10 cellular contexts compared by ENCODE assay signal in the genomic region with DNA sequence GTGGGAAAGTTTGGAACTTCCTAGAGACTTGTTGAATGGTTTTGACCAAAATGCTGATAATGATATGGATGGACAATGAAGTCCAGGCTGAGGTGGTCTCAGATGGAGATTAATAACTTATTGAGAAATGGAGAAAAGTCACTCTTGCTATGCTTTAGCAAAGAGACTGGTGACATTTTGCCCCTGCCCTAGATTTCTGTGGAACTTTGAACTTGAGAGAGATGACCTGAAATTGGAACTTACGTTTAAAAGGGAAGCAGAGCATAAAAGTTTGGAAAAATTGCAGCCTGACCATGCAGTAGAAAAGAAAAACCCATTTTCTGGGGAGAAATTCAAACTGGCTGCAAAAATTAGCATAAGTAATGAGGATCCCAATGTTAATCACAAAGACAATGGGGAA. TPM values are rescaled to one million over a fixed set of nuclear protein-coding genes. Genes with fewer than 3 reads are reported as not detected.
DNase-seq lines count a peak whose midpoint lies in the region; ATAC-seq and TF ChIP-seq lines count a peak whose summit lies in the region.
"Not testable (repeated sequence)": the region's sequence is repeated elsewhere in the genome, so short reads cannot be mapped to it uniquely, and the experiment has no call there.
"Had no signal": no experiment of that assay in that cellular context is flagged by ENCODE, and none has a peak within 500 bp of the region (broad histone marks: within the 10 kb centered on the region; RNA-seq: fewer than 3 reads in every experiment).

No MANE protein-coding gene starts in this region.

- not testable (repeated sequence) for H3K36me3 ChIP-seq in CD4-positive, alpha-beta memory T cell (ENCODE audit: insufficient read depth, low read length); lower lobe of right lung

- peak overlapping the region in 3 of 8 donors; percentile 27 to 58 (median 55) for H3K4me3 Mint-ChIP-seq in CD4-positive, alpha-beta memory T cell
- H3K4me3 Mint-ChIP-seq in T-helper 17 cell; activated CD4-positive, alpha-beta memory T cell treated with anti-CD3 and anti-CD28 coated beads, Interleukin-2, amount 10 ng/mL, durations not matched to agents 7 days and 5 days; activated naive CD8-positive, alpha-beta T cell treated with anti-CD3 and anti-CD28 coated beads for 36 hours; stimulated activated naive CD8-positive, alpha-beta T cell treated with anti-CD3 and anti-CD28 coated beads, Interleukin-15, Interleukin-2, amounts not matched to agents 100 ng/mL and 50 ng/mL, for 24 hours: not testable (repeated sequence)
- H3K4me3 Mint-ChIP-seq in activated T-helper 17 cell treated with anti-CD3 and anti-CD28 coated beads, Interleukin-2, amount 50 U/mL, for 72 hours = peak overlapping the region; percentile 15
- peak overlapping the region in 2 of 5 donors; percentile 30 to 42 for H3K4me3 Mint-ChIP-seq in immature natural killer cell

- H3K4me3 ChIP-seq in CD4-positive, alpha-beta memory T cell (ENCODE audit: low read length in 2 of 2); lower lobe of right lung: not testable (repeated sequence)

- not testable (repeated sequence) for ATAC-seq in T-helper 17 cell; activated T-helper 17 cell treated with anti-CD3 and anti-CD28 coated beads, Interleukin-2, amount 50 U/mL, for 72 hours (replicated peaks); lower lobe of right lung

- CTCF ChIA-PET in CD4-positive, alpha-beta memory T cell (lab: Charles Lee; ENCODE audit: partially characterized antibody) = interaction anchor here (1.2 to 2.5 kb wide), 2 partner anchors 16 to 102 kb away, joined by 4 to 18 read pairs; no protein-coding TSS in a partner anchor
- CTCF ChIA-PET in activated CD4-positive, alpha-beta memory T cell treated with anti-CD3 and anti-CD28 coated beads, Interleukin-2, amount 10 ng/mL, durations not matched to agents 7 days and 5 days (lab: Charles Lee) = interaction anchor here (1.4 kb wide), 2 partner anchors 59 to 67 kb away, joined by 3 to 5 read pairs; no protein-coding TSS in a partner anchor

- H3K27me3 Mint-ChIP-seq in CD4-positive, alpha-beta memory T cell; T-helper 17 cell; activated CD4-positive, alpha-beta memory T cell treated with anti-CD3 and anti-CD28 coated beads, Interleukin-2, amount 10 ng/mL, durations not matched to agents 7 days and 5 days; activated T-helper 17 cell treated with anti-CD3 and anti-CD28 coated beads, Interleukin-2, amount 50 U/mL, for 72 hours; activated naive CD8-positive, alpha-beta T cell treated with anti-CD3 and anti-CD28 coated beads for 36 hours; immature natural killer cell (ENCODE audit: low read depth in 3 of 3); stimulated activated naive CD8-positive, alpha-beta T cell treated with anti-CD3 and anti-CD28 coated beads, Interleukin-15, Interleukin-2, amounts not matched to agents 100 ng/mL and 50 ng/mL, for 24 hours: not testable (repeated sequence)

- not testable (repeated sequence) for DNase-seq in CD4-positive, alpha-beta memory T cell; T-helper 17 cell; activated CD4-positive, alpha-beta memory T cell treated with anti-CD3 and anti-CD28 coated beads, Interleukin-2, amount 10 ng/mL, durations not matched to agents 7 days and 5 days; activated naive CD8-positive, alpha-beta T cell treated with anti-CD3 and anti-CD28 coated beads for 36 hours; immature natural killer cell; lower lobe of right lung

- peaks cover 51 to 70% (median 63%) of the 10 kb centered on the region in 4 donors for H3K4me1 Mint-ChIP-seq in CD4-positive, alpha-beta memory T cell
- H3K4me1 Mint-ChIP-seq in T-helper 17 cell (peaks cover 40% of the 10 kb centered on the region), immature natural killer cell (peaks cover 65 to 75% of the 10 kb centered on the region in 2 donors)
- peaks cover 70% of the 10 kb centered on the region for H3K4me1 Mint-ChIP-seq in activated CD4-positive, alpha-beta memory T cell treated with anti-CD3 and anti-CD28 coated beads, Interleukin-2, amount 10 ng/mL, durations not matched to agents 7 days and 5 days
- peaks cover 57% of the 10 kb centered on the region for H3K4me1 Mint-ChIP-seq in activated T-helper 17 cell treated with anti-CD3 and anti-CD28 coated beads, Interleukin-2, amount 50 U/mL, for 72 hours
- H3K4me1 Mint-ChIP-seq in activated naive CD8-positive, alpha-beta T cell treated with anti-CD3 and anti-CD28 coated beads for 36 hours = peaks cover 65% of the 10 kb centered on the region
- peaks cover 69% of the 10 kb centered on the region for H3K4me1 Mint-ChIP-seq in stimulated activated naive CD8-positive, alpha-beta T cell treated with anti-CD3 and anti-CD28 coated beads, Interleukin-15, Interleukin-2, amounts not matched to agents 100 ng/mL and 50 ng/mL, for 24 hours (ENCODE audit: low read depth)

- not testable (repeated sequence) for H3K36me3 Mint-ChIP-seq in CD4-positive, alpha-beta memory T cell; T-helper 17 cell (ENCODE audit: low read depth); activated T-helper 17 cell treated with anti-CD3 and anti-CD28 coated beads, Interleukin-2, amount 50 U/mL, for 72 hours (ENCODE audit: low read depth); stimulated activated naive CD8-positive, alpha-beta T cell treated with anti-CD3 and anti-CD28 coated beads, Interleukin-15, Interleukin-2, amounts not matched to agents 100 ng/mL and 50 ng/mL, for 24 hours (ENCODE audit: low read depth)
- peaks cover 46% of the 10 kb centered on the region for H3K36me3 Mint-ChIP-seq in activated CD4-positive, alpha-beta memory T cell treated with anti-CD3 and anti-CD28 coated beads, Interleukin-2, amount 10 ng/mL, durations not matched to agents 7 days and 5 days (ENCODE audit: low read depth)
- H3K36me3 Mint-ChIP-seq in activated naive CD8-positive, alpha-beta T cell treated with anti-CD3 and anti-CD28 coated beads for 36 hours = peaks cover 41% of the 10 kb centered on the region
- H3K36me3 Mint-ChIP-seq in immature natural killer cell = peaks cover 0 to 21% (median 0%) of the 10 kb centered on the region in 3 donors

- not testable (repeated sequence) for H3K9me3 Mint-ChIP-seq in CD4-positive, alpha-beta memory T cell; activated T-helper 17 cell treated with anti-CD3 and anti-CD28 coated beads, Interleukin-2, amount 50 U/mL, for 72 hours; immature natural killer cell; stimulated activated naive CD8-positive, alpha-beta T cell treated with anti-CD3 and anti-CD28 coated beads, Interleukin-15, Interleukin-2, amounts not matched to agents 100 ng/mL and 50 ng/mL, for 24 hours
- peaks cover 27% of the 10 kb centered on the region for H3K9me3 Mint-ChIP-seq in activated CD4-positive, alpha-beta memory T cell treated with anti-CD3 and anti-CD28 coated beads, Interleukin-2, amount 10 ng/mL, durations not matched to agents 7 days and 5 days
- peaks cover 17% of the 10 kb centered on the region for H3K9me3 Mint-ChIP-seq in activated naive CD8-positive, alpha-beta T cell treated with anti-CD3 and anti-CD28 coated beads for 36 hours

- H3K27ac Mint-ChIP-seq in CD4-positive, alpha-beta memory T cell = peak overlapping the region in 6 of 7 donors; percentile 5 to 80 (median 44)
- peak overlapping the region; percentile 37 for H3K27ac Mint-ChIP-seq in T-helper 17 cell
- peak overlapping the region; percentile 91 for H3K27ac Mint-ChIP-seq in activated CD4-positive, alpha-beta memory T cell treated with anti-CD3 and anti-CD28 coated beads, Interleukin-2, amount 10 ng/mL, durations not matched to agents 7 days and 5 days
- H3K27ac Mint-ChIP-seq in activated T-helper 17 cell treated with anti-CD3 and anti-CD28 coated beads, Interleukin-2, amount 50 U/mL, for 72 hours = not testable (repeated sequence)
- H3K27ac Mint-ChIP-seq in activated naive CD8-positive, alpha-beta T cell treated with anti-CD3 and anti-CD28 coated beads for 36 hours = peak overlapping the region; percentile 65
- peak overlapping the region; percentile 11 to 81 (median 40) for H3K27ac Mint-ChIP-seq in immature natural killer cell
- H3K27ac Mint-ChIP-seq in stimulated activated naive CD8-positive, alpha-beta T cell treated with anti-CD3 and anti-CD28 coated beads, Interleukin-15, Interleukin-2, amounts not matched to agents 100 ng/mL and 50 ng/mL, for 24 hours = peak overlapping the region; percentile 46

- H3K9me3 ChIP-seq in CD4-positive, alpha-beta memory T cell (ENCODE audit: control insufficient read depth in 1 of 2, low read length in 2 of 2); T-helper 17 cell (ENCODE audit: control insufficient read depth, low read length, poor library complexity, severe bottlenecking); lower lobe of right lung: not testable (repeated sequence)

- not testable (repeated sequence) for H3K27me3 ChIP-seq in CD4-positive, alpha-beta memory T cell (ENCODE audit: insufficient read depth, low read length); lower lobe of right lung (ENCODE audit: low read depth)

- intact Hi-C loops in CD4-positive, alpha-beta memory T cell (cut with micrococcal nuclease); lower lobe of right lung (cut with DNase I): not testable (repeated sequence)

- not testable (repeated sequence) for TF ChIP-seq CTCF in lower lobe of right lung (IDR thresholded peaks at IDR 0.05)

- not testable (repeated sequence) for H3K27ac ChIP-seq in CD4-positive, alpha-beta memory T cell (ENCODE audit: low read depth, low read length)
- H3K27ac ChIP-seq in lower lobe of right lung = peak overlapping the region; percentile 21

- peaks cover 62% of the 10 kb centered on the region for H3K4me1 ChIP-seq in CD4-positive, alpha-beta memory T cell (ENCODE audit: insufficient read depth, low read length)
- H3K4me1 ChIP-seq in lower lobe of right lung = peaks cover 36% of the 10 kb centered on the region

- POLR2A ChIA-PET in CD4-positive, alpha-beta memory T cell (lab: Charles Lee; ENCODE audit: partially characterized antibody) = interaction anchor here (1.3 to 2.4 kb wide), 3 partner anchors 56 to 65 kb away, joined by 4 to 12 read pairs (median 4); a partner anchor contains a TSS
- POLR2A ChIA-PET in activated CD4-positive, alpha-beta memory T cell treated with anti-CD3 and anti-CD28 coated beads, Interleukin-2, amount 10 ng/mL, durations not matched to agents 7 days and 5 days (lab: Charles Lee) = interaction anchor here (1.2 to 6.7 kb wide), 5 partner anchors 16 to 67 kb away, joined by 3 to 54 read pairs (median 22); a partner anchor contains a TSS

RNA-seq across cellular contexts. Expression of a gene that starts 55.5 kb away (rescaled TPM):
- total RNA-seq in CD4-positive, alpha-beta memory T cell = 10 to 100 TPM; 63.4 to 65.6 TPM
- 100 to 1,000 TPM in 1 of 2 donors, 10 to 100 TPM in 1; 89.4 to 107 TPM for polyA plus RNA-seq in CD4-positive, alpha-beta memory T cell
- total RNA-seq in T-helper 17 cell = 10 to 100 TPM in 1 of 2 donors, 1 to 10 TPM in 1; 8.3 to 22.0 TPM
- 100 to 1,000 TPM; 118 to 119 TPM for total RNA-seq in activated CD4-positive, alpha-beta memory T cell treated with anti-CD3 and anti-CD28 coated beads, Interleukin-2, amount 10 ng/mL, durations not matched to agents 7 days and 5 days
- total RNA-seq in activated T-helper 17 cell treated with anti-CD3 and anti-CD28 coated beads, Interleukin-2, amount 50 U/mL, for 72 hours = 10 to 100 TPM; 33.6 to 36.1 TPM
- total RNA-seq in activated naive CD8-positive, alpha-beta T cell treated with anti-CD3 and anti-CD28 coated beads for 36 hours = 10 to 100 TPM; 52.4 to 55.2 TPM
- polyA plus RNA-seq in immature natural killer cell = 10 to 100 TPM; 30.8 to 49.7 (median 44.6) TPM
- 168 TPM for total RNA-seq in lower lobe of right lung
- total RNA-seq: GM23338, H7 had no signal
